ENCODE assay signal across 8 cellular contexts in the genomic region with DNA sequence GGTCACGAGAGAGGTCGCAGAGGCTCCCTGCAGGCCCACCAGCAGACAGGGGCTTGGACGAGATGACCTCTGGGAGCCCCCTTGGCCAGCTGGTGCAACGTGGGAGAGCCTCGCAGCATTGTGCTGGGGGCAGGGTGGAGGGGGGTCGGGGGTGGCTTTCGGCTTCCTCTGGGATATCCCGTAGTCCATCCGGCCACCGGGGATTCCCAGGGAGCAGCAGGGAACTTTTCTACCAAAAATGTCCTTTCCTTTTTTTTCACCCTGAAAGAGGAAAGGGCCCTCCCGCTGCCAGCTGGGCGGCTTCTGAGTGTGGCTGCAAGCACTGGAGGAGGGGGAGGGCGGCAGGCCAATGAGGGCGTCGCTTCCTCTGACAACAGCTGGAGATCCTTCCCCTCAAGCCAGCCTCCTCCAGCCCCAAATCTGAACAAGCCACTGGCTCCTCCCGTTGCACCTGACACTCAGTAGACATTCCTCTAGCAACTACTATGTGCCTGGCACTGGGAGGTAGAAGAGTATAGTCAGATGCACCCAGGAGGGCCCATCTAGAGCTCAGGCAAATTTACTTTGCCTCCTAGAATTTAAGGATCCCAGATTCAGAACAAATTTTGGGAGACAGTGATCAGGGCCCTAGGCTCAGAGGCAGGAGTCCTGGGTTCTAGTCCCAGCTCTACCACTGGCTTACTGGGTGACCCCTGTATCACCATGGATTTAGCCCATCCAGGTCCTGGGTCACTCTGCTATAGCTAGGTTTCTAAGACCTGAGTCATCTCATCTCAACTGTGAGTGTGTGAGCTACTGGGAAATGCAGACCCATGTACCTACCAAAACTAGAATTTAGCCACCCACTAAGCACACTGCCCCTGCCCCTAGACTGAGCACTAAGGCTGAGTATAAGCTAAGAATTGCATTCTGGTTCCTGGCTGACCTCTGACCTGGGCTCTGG. TPM values are rescaled to one million over a fixed set of nuclear protein-coding genes. Genes with fewer than 3 reads are reported as not detected.
A peak's percentile ranks its signal among the peaks of the same experiment; 100 is the strongest.
DNase-seq lines count a peak whose midpoint lies in the region; ATAC-seq and TF ChIP-seq lines count a peak whose summit lies in the region.

No MANE protein-coding gene starts in this region.

- H3K4me3 Mint-ChIP-seq in CD14-positive monocyte = peak overlapping the region; percentile 60 to 84
- peak overlapping the region; percentile 90 for H3K4me3 Mint-ChIP-seq in activated T-helper 1 cell treated with anti-CD3 and anti-CD28 coated beads, Interleukin-12 subunit alpha, Interleukin-12 subunit beta, Interleukin-2, Interleukin-4 antibody, amounts not matched to agents 30 ng/mL and 10 ng/mL and 1 ng/mL, durations not matched to agents 14 hours and 24 hours and 36 hours
- peak overlapping the region; percentile 19 for H3K4me3 Mint-ChIP-seq in natural killer cell treated with Interleukin-12 subunit alpha and Interleukin-12 subunit beta and Interleukin-15 and Interleukin-18, amount 100 ng/mL, for 72 hours

- peaks cover 35 to 43% of the 10 kb centered on the region in 2 donors for H3K36me3 Mint-ChIP-seq in CD14-positive monocyte
- peaks cover 27% of the 10 kb centered on the region for H3K36me3 Mint-ChIP-seq in activated T-helper 1 cell treated with anti-CD3 and anti-CD28 coated beads, Interleukin-12 subunit alpha, Interleukin-12 subunit beta, Interleukin-2, Interleukin-4 antibody, amounts not matched to agents 30 ng/mL and 10 ng/mL and 1 ng/mL, durations not matched to agents 14 hours and 24 hours and 36 hours (ENCODE audit: low read depth)
- no peaks in the 10 kb centered on the region for H3K36me3 Mint-ChIP-seq in natural killer cell treated with Interleukin-12 subunit alpha and Interleukin-12 subunit beta and Interleukin-15 and Interleukin-18, amount 100 ng/mL, for 72 hours

- H3K27ac Mint-ChIP-seq in CD14-positive monocyte = peak overlapping the region; percentile 62 to 91 (median 84)
- H3K27ac Mint-ChIP-seq in activated T-helper 1 cell treated with anti-CD3 and anti-CD28 coated beads, Interleukin-12 subunit alpha, Interleukin-12 subunit beta, Interleukin-2, Interleukin-4 antibody, amounts not matched to agents 30 ng/mL and 10 ng/mL and 1 ng/mL, durations not matched to agents 14 hours and 24 hours and 36 hours = peak overlapping the region; percentile 19
- H3K27ac Mint-ChIP-seq in natural killer cell treated with Interleukin-12 subunit alpha and Interleukin-12 subunit beta and Interleukin-15 and Interleukin-18, amount 100 ng/mL, for 72 hours = peak overlapping the region in 1 of 2 donors; percentile 91

- peaks cover 0 to 1% (median 0%) of the 10 kb centered on the region in 7 donors for H3K9me3 Mint-ChIP-seq in CD14-positive monocyte
- H3K9me3 Mint-ChIP-seq in activated T-helper 1 cell treated with anti-CD3 and anti-CD28 coated beads, Interleukin-12 subunit alpha, Interleukin-12 subunit beta, Interleukin-2, Interleukin-4 antibody, amounts not matched to agents 30 ng/mL and 10 ng/mL and 1 ng/mL, durations not matched to agents 14 hours and 24 hours and 36 hours = no peaks in the 10 kb centered on the region
- H3K9me3 Mint-ChIP-seq in natural killer cell treated with Interleukin-12 subunit alpha and Interleukin-12 subunit beta and Interleukin-15 and Interleukin-18, amount 100 ng/mL, for 72 hours = no peaks in the 10 kb centered on the region

- intact Hi-C loops in CD14-positive monocyte (cut with micrococcal nuclease) = loop anchor here in 1 of 2 donors (10.0 kb wide), 1 partner anchor 101 kb away; the partner anchor contains the start of gene EFCAB14
- intact Hi-C loops in activated T-helper 1 cell treated with anti-CD3 and anti-CD28 coated beads, Interleukin-12 subunit alpha, Interleukin-12 subunit beta, Interleukin-2, Interleukin-4 antibody, amounts not matched to agents 30 ng/mL and 10 ng/mL and 1 ng/mL, durations not matched to agents 14 hours and 24 hours and 36 hours (cut with micrococcal nuclease) = no loop called here

- H3K4me1 Mint-ChIP-seq in CD14-positive monocyte = peaks cover 68% of the 10 kb centered on the region
- H3K4me1 Mint-ChIP-seq in activated T-helper 1 cell treated with anti-CD3 and anti-CD28 coated beads, Interleukin-12 subunit alpha, Interleukin-12 subunit beta, Interleukin-2, Interleukin-4 antibody, amounts not matched to agents 30 ng/mL and 10 ng/mL and 1 ng/mL, durations not matched to agents 14 hours and 24 hours and 36 hours (ENCODE audit: low read depth) = peaks cover 48% of the 10 kb centered on the region
- H3K4me1 Mint-ChIP-seq in natural killer cell treated with Interleukin-12 subunit alpha and Interleukin-12 subunit beta and Interleukin-15 and Interleukin-18, amount 100 ng/mL, for 72 hours (ENCODE audit: low read depth in 2 of 2) = peaks cover 39 to 42% of the 10 kb centered on the region in 2 donors

- no peak for TF ChIP-seq CTCF in CD14-positive monocyte (IDR thresholded peaks at IDR 0.05)
- no peak for TF ChIP-seq CTCF in fibroblast of mammary gland (conservative IDR thresholded peaks at IDR 0.05; ENCODE audit: control insufficient read depth, insufficient read depth, low read depth, low read length)

- H3K4me3 ChIP-seq in fibroblast of mammary gland (ENCODE audit: control insufficient read depth, low read depth, low read length) = no peak overlapping the region

- DNase-seq in CD14-positive monocyte (ENCODE audit: low spot score) = peak; percentile 75
- peak; percentile 83 for DNase-seq in NCI-H2029 treated with DMSO at 0.1 percent for 48 hours (lab: John Stamatoyannopoulos, UW)
- peak; percentile 37 for DNase-seq in activated T-helper 1 cell treated with anti-CD3 and anti-CD28 coated beads, Interleukin-12 subunit alpha, Interleukin-12 subunit beta, Interleukin-2, Interleukin-4 antibody, amounts not matched to agents 30 ng/mL and 10 ng/mL and 1 ng/mL, durations not matched to agents 14 hours and 24 hours and 36 hours (ENCODE audit: low spot score)
- peak; percentile 68 for DNase-seq in fibroblast of mammary gland (ENCODE audit: low read depth)
- peak; percentile 75 for DNase-seq in natural killer cell treated with Interleukin-12 subunit alpha and Interleukin-12 subunit beta and Interleukin-15 and Interleukin-18, amount 100 ng/mL, for 72 hours (ENCODE audit: low spot score)
- no peak for DNase-seq in NCI-H1105 treated with DMSO at 0.1 percent for 48 hours (lab: John Stamatoyannopoulos, UW)

- peaks cover 0 to 4% (median 0%) of the 10 kb centered on the region in 3 donors for H3K27me3 Mint-ChIP-seq in CD14-positive monocyte (ENCODE audit: low read depth in 3 of 3)
- no peaks in the 10 kb centered on the region for H3K27me3 Mint-ChIP-seq in activated T-helper 1 cell treated with anti-CD3 and anti-CD28 coated beads, Interleukin-12 subunit alpha, Interleukin-12 subunit beta, Interleukin-2, Interleukin-4 antibody, amounts not matched to agents 30 ng/mL and 10 ng/mL and 1 ng/mL, durations not matched to agents 14 hours and 24 hours and 36 hours (ENCODE audit: insufficient read depth)
- H3K27me3 Mint-ChIP-seq in natural killer cell treated with Interleukin-12 subunit alpha and Interleukin-12 subunit beta and Interleukin-15 and Interleukin-18, amount 100 ng/mL, for 72 hours = no peaks in the 10 kb centered on the region

- peak; percentile 43 for ATAC-seq in GM21619 (IDR thresholded peaks at IDR 0.05; ENCODE audit: unreplicated experiment)
- ATAC-seq in natural killer cell treated with Interleukin-12 subunit alpha and Interleukin-12 subunit beta and Interleukin-15 and Interleukin-18, amount 100 ng/mL, for 72 hours = peak in 1 of 2 donors; percentile 48
- no peak for ATAC-seq in GM18873 (IDR thresholded peaks at IDR 0.05; ENCODE audit: low FRiP score, unreplicated experiment)

RNA-seq across cellular contexts. Expression of gene MOB3C, which starts 2.7 kb away (rescaled TPM):
- 1 to 10 TPM; 5.3 to 6.1 TPM for polyA plus RNA-seq in CD14-positive monocyte
- total RNA-seq in activated T-helper 1 cell treated with anti-CD3 and anti-CD28 coated beads, Interleukin-12 subunit alpha, Interleukin-12 subunit beta, Interleukin-2, Interleukin-4 antibody, amounts not matched to agents 30 ng/mL and 10 ng/mL and 1 ng/mL, durations not matched to agents 14 hours and 24 hours and 36 hours = 16.9 and 17.0 TPM in 2 replicates
- 10 to 100 TPM; 12.3 to 20.7 TPM for total RNA-seq in natural killer cell treated with Interleukin-12 subunit alpha and Interleukin-12 subunit beta and Interleukin-15 and Interleukin-18, amount 100 ng/mL, for 72 hours

RNA-seq across cellular contexts. Expression of gene MKNK1, which starts 9.9 kb away (rescaled TPM):
- polyA plus RNA-seq in CD14-positive monocyte = 10 to 100 TPM; 38.2 to 38.6 TPM
- total RNA-seq in activated T-helper 1 cell treated with anti-CD3 and anti-CD28 coated beads, Interleukin-12 subunit alpha, Interleukin-12 subunit beta, Interleukin-2, Interleukin-4 antibody, amounts not matched to agents 30 ng/mL and 10 ng/mL and 1 ng/mL, durations not matched to agents 14 hours and 24 hours and 36 hours = 48.7 TPM in 2 replicates
- total RNA-seq in natural killer cell treated with Interleukin-12 subunit alpha and Interleukin-12 subunit beta and Interleukin-15 and Interleukin-18, amount 100 ng/mL, for 72 hours = 10 to 100 TPM; 63.7 to 89.9 TPM

RNA-seq across cellular contexts. Expression of gene ATPAF1, which starts 54.2 kb away (rescaled TPM):
- polyA plus RNA-seq in CD14-positive monocyte = 10 to 100 TPM; 33.4 to 45.4 TPM
- 40.9 and 46.3 TPM in 2 replicates for total RNA-seq in activated T-helper 1 cell treated with anti-CD3 and anti-CD28 coated beads, Interleukin-12 subunit alpha, Interleukin-12 subunit beta, Interleukin-2, Interleukin-4 antibody, amounts not matched to agents 30 ng/mL and 10 ng/mL and 1 ng/mL, durations not matched to agents 14 hours and 24 hours and 36 hours
- total RNA-seq in natural killer cell treated with Interleukin-12 subunit alpha and Interleukin-12 subunit beta and Interleukin-15 and Interleukin-18, amount 100 ng/mL, for 72 hours = 10 to 100 TPM; 34.1 to 40.9 TPM

RNA-seq across cellular contexts. Expression of gene TEX38, which starts 57.7 kb away (rescaled TPM):
- polyA plus RNA-seq in CD14-positive monocyte = not detected
- 0.18 TPM in 1 of 2 replicates, not detected in the other for total RNA-seq in activated T-helper 1 cell treated with anti-CD3 and anti-CD28 coated beads, Interleukin-12 subunit alpha, Interleukin-12 subunit beta, Interleukin-2, Interleukin-4 antibody, amounts not matched to agents 30 ng/mL and 10 ng/mL and 1 ng/mL, durations not matched to agents 14 hours and 24 hours and 36 hours
- under 1 TPM in 1 of 2 donors, not detected in 1; 0.59 TPM for total RNA-seq in natural killer cell treated with Interleukin-12 subunit alpha and Interleukin-12 subunit beta and Interleukin-15 and Interleukin-18, amount 100 ng/mL, for 72 hours

Comparison
In these comparisons a context has a peak if more than half of its experiments do, and no peak if none do; other contexts are left out.
1. H3K4me3 Mint-ChIP-seq: peak in every context shown above with its lines; median percentile 90 in activated T-helper 1 cell treated with anti-CD3 and anti-CD28 coated beads, Interleukin-12 subunit alpha, Interleukin-12 subunit beta, Interleukin-2, Interleukin-4 antibody, amounts not matched to agents 30 ng/mL and 10 ng/mL and 1 ng/mL, durations not matched to agents 14 hours and 24 hours and 36 hours; 72 in CD14-positive monocyte; 19 in natural killer cell treated with Interleukin-12 subunit alpha and Interleukin-12 subunit beta and Interleukin-15 and Interleukin-18, amount 100 ng/mL, for 72 hours.